ENCODE assay signal across 35 cellular contexts in the genomic region with DNA sequence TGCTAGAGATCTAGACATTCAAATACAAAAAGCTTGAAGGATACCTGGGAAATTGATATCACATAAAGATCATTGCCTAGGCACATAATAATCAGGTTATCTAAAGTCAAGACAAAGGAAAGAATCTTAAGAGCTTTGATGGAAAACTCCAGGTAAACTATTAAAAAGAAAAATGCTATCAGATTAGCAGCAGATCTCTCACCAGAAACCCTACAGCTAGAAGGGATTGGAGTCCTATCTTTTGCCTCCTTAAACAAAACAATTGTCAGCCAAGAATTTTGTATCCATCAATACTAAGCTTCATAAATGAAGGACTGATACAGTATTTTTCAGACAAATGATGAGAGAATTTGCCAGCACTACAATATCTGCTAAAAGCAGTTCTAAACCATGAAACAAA.
DNase-seq lines count a peak whose midpoint lies in the region; ATAC-seq and TF ChIP-seq lines count a peak whose summit lies in the region.
"Had no signal": no experiment of that assay in that cellular context is flagged by ENCODE, and none has a peak within 500 bp of the region (broad histone marks: within the 10 kb centered on the region; RNA-seq: fewer than 3 reads in every experiment).

No MANE protein-coding gene starts in this region.

- no peak overlapping the region for H3K18ac ChIP-seq in mesendoderm (ENCODE audit: low read length)

- H3K56ac ChIP-seq in mesendoderm (ENCODE audit: low read length), result no peak overlapping the region

- no peak overlapping the region for H2BK15ac ChIP-seq in mesendoderm (replicated peaks; ENCODE audit: low read depth)

- H3K27ac Mint-ChIP-seq in endodermal cell, result no peak overlapping the region
- H3K27ac Mint-ChIP-seq: B cell; CD14-positive monocyte; CD4-positive, alpha-beta memory T cell; CD4-positive, alpha-beta T cell; CD4-positive, CD25-positive, alpha-beta regulatory T cell; CD8-positive, alpha-beta memory T cell; CD8-positive, alpha-beta T cell had no signal

- no peak overlapping the region for H2AK5ac ChIP-seq in mesendoderm (ENCODE audit: low read length)

- H2BK120ac ChIP-seq in mesendoderm (ENCODE audit: low read depth, low read length), result no peak overlapping the region

- H3K4me1 ChIP-seq in HEK293 (ENCODE audit: control insufficient read depth, insufficient read depth, low read length) (no peaks in the 10 kb centered on the region), endodermal cell (ENCODE audit: control insufficient read depth, insufficient read depth, low read length) (peaks cover 5% of the 10 kb centered on the region), mesendoderm (ENCODE audit: control insufficient read depth, low read depth, low read length) (no peaks in the 10 kb centered on the region)
- H3K4me1 ChIP-seq: A549, BE2C, Caco-2 had no signal

- H3K36me3 ChIP-seq in HEK293 (ENCODE audit: control insufficient read depth in 2 of 2, insufficient read depth in 1 of 2, low read length in 2 of 2), result no peaks in the 10 kb centered on the region
- H3K36me3 ChIP-seq in endodermal cell (ENCODE audit: control insufficient read depth, insufficient read depth, low read length), result no peaks in the 10 kb centered on the region
- no peaks in the 10 kb centered on the region for H3K36me3 ChIP-seq in mesendoderm (ENCODE audit: control insufficient read depth, insufficient read depth, low read length)
- H3K36me3 ChIP-seq: BE2C; BLaER1; BLaER1 treated with 17β-estradiol and CSF1 and Interleukin-3, amounts not matched to agents 10 nM and 100 nM had no signal

- H3K79me1 ChIP-seq in mesendoderm (ENCODE audit: low read length), result no peaks in the 10 kb centered on the region

- DNase-seq in OCI-M1 (lab: John Stamatoyannopoulos, UW) (peak; percentile 3), endodermal cell (no peak), mesendoderm (peak; percentile 11), NOMO-1 (lab: John Stamatoyannopoulos, UW; ENCODE audit: unreplicated experiment in 2 of 2) (no peak), pons (ENCODE audit: low spot score) (no peak)
- DNase-seq: 8988T; ACHN; AML-193; BE2C; C1 segment of cervical spinal cord; Caco-2; Calu3; CD4-positive, alpha-beta memory T cell; CD4-positive, alpha-beta T cell; CD4-positive, CD25-positive, alpha-beta regulatory T cell; CD8-positive, alpha-beta memory T cell; CD8-positive, alpha-beta T cell; COR-L47; DMS 273 treated with DMSO at 0.1 percent for 48 hours; DMS153; DMS53; DMS79; DMS79 treated with DMSO at 0.1 percent for 48 hours; DND-41; EL had no signal

- H3K27me3 Mint-ChIP-seq in endodermal cell (ENCODE audit: insufficient read depth), result no peaks in the 10 kb centered on the region
- H3K27me3 Mint-ChIP-seq: B cell; CD4-positive, alpha-beta memory T cell; CD4-positive, alpha-beta T cell; CD4-positive, CD25-positive, alpha-beta regulatory T cell; CD8-positive, alpha-beta memory T cell had no signal

- CTCF ChIA-PET in HEK293 (lab: Yijun Ruan, JAX), result no interaction called here

- H3K9me3 Mint-ChIP-seq in endodermal cell, result peaks cover 45% of the 10 kb centered on the region

- H3K9ac ChIP-seq in endodermal cell (ENCODE audit: extremely low read depth, low read length, poor library complexity, severe bottlenecking) (no peak overlapping the region), mesendoderm (ENCODE audit: low read length) (no peak overlapping the region)
- H3K9ac ChIP-seq: BLaER1; BLaER1 treated with 17β-estradiol and CSF1 and Interleukin-3, amounts not matched to agents 10 nM and 100 nM had no signal

- no peak overlapping the region for H3K4me3 Mint-ChIP-seq in endodermal cell
- H3K4me3 Mint-ChIP-seq: B cell; CD14-positive monocyte; CD4-positive, alpha-beta memory T cell; CD4-positive, alpha-beta T cell; CD4-positive, CD25-positive, alpha-beta regulatory T cell; CD8-positive, alpha-beta memory T cell; CD8-positive, alpha-beta T cell had no signal

- TF ChIP-seq CTCF in HEK293 (tag by site-specific recombination; IDR thresholded peaks at IDR 0.05), result no peak
- no peak for TF ChIP-seq CTCF in endodermal cell (conservative IDR thresholded peaks at IDR 0.05)

- ATAC-seq in GM18867 (IDR thresholded peaks at IDR 0.05; ENCODE audit: unreplicated experiment), result no peak
- ATAC-seq in GM18502 (IDR thresholded peaks at IDR 0.05; ENCODE audit: poor library complexity, unreplicated experiment), result no peak
- ATAC-seq: A549; CD8-positive, alpha-beta T cell had no signal

- H4K8ac ChIP-seq in mesendoderm (ENCODE audit: low read depth, low read length), result no peak overlapping the region

- H3K4me1 Mint-ChIP-seq in endodermal cell, result peaks cover 14% of the 10 kb centered on the region
- H3K4me1 Mint-ChIP-seq: B cell; CD14-positive monocyte; CD4-positive, alpha-beta memory T cell; CD4-positive, CD25-positive, alpha-beta regulatory T cell; CD8-positive, alpha-beta memory T cell had no signal

- POLR2A ChIA-PET in HEK293 (lab: Yijun Ruan, JAX), result no interaction called here

- H3K4ac ChIP-seq in mesendoderm (ENCODE audit: low read depth, low read length), result no peak overlapping the region

- no peak overlapping the region for H3K23ac ChIP-seq in mesendoderm (ENCODE audit: low read length)

- H4K5ac ChIP-seq in mesendoderm (ENCODE audit: low read length), result no peak overlapping the region

- H3K27me3 ChIP-seq in endodermal cell (ENCODE audit: control insufficient read depth, insufficient read depth, low read length, poor library complexity, severe bottlenecking) (no peaks in the 10 kb centered on the region), mesendoderm (ENCODE audit: insufficient read depth, low read length, poor library complexity) (no peaks in the 10 kb centered on the region)
- H3K27me3 ChIP-seq: BE2C; BLaER1; BLaER1 treated with 17β-estradiol and CSF1 and Interleukin-3, amounts not matched to agents 10 nM and 100 nM had no signal

- no peaks in the 10 kb centered on the region for H3K79me2 ChIP-seq in mesendoderm (ENCODE audit: control insufficient read depth, insufficient read depth, low read length)

- no peak overlapping the region for H3K4me2 ChIP-seq in mesendoderm (ENCODE audit: low read length)
- H3K4me2 ChIP-seq: A549; BLaER1; BLaER1 treated with 17β-estradiol and CSF1 and Interleukin-3, amounts not matched to agents 10 nM and 100 nM had no signal

- no peaks in the 10 kb centered on the region for H3K9me3 ChIP-seq in HEK293 (ENCODE audit: control insufficient read depth, insufficient read depth, low read depth, low read length)
- peaks cover 42% of the 10 kb centered on the region for H3K9me3 ChIP-seq in endodermal cell (ENCODE audit: control insufficient read depth, low read length)
- H3K9me3 ChIP-seq: A549, BE2C had no signal

- no peak overlapping the region for H3K27ac ChIP-seq in HEK293 (ENCODE audit: extremely low read depth, low read depth, low read length)
- H3K27ac ChIP-seq in endodermal cell (ENCODE audit: low read depth, low read length), result no peak overlapping the region
- no peak overlapping the region for H3K27ac ChIP-seq in mesendoderm (ENCODE audit: low read depth, low read length)
- H3K27ac ChIP-seq: 22Rv1; A549; BLaER1; BLaER1 treated with 17β-estradiol and CSF1 and Interleukin-3, amounts not matched to agents 10 nM and 100 nM; C4-2B had no signal

- H3K4me3 ChIP-seq in HEK293 (ENCODE audit: low read depth, low read length) (no peak overlapping the region), endodermal cell (ENCODE audit: low read length) (peak overlapping the region; percentile 5), mesendoderm (ENCODE audit: low read length) (no peak overlapping the region)
- H3K4me3 ChIP-seq: A549; BLaER1; BLaER1 treated with 17β-estradiol and CSF1 and Interleukin-3, amounts not matched to agents 10 nM and 100 nM had no signal

- H3K36me3 Mint-ChIP-seq in endodermal cell (ENCODE audit: low read depth), result peaks cover 8% of the 10 kb centered on the region
- H3K36me3 Mint-ChIP-seq: CD14-positive monocyte; CD4-positive, CD25-positive, alpha-beta regulatory T cell; CD8-positive, alpha-beta memory T cell; CD8-positive, alpha-beta T cell had no signal

- H2BK5ac ChIP-seq in mesendoderm (ENCODE audit: low read length), result no peak overlapping the region

TF ChIP-seq in HEK293, 187 proteins besides CTCF, POLR2A, EP300 and RAD21:
- TF ChIP-seq ZNF639 (tag by site-specific recombination; IDR thresholded peaks at IDR 0.05) (no peak), ZBTB1 (tag by site-specific recombination; IDR thresholded peaks at IDR 0.05) (no peak), ZNF146 (tag by site-specific recombination; IDR thresholded peaks at IDR 0.05) (no peak), ZNF768 (tag by site-specific recombination; IDR thresholded peaks at IDR 0.05) (no peak), ZNF23 (tag by site-specific recombination; IDR thresholded peaks at IDR 0.05; ENCODE audit: borderline replicate concordance) (no peak), TRIM28 (IDR thresholded peaks at IDR 0.05; ENCODE audit: borderline replicate concordance, low read length) (peak; percentile 67; the same call in 1 of the 2 replicates), SETDB1 (IDR thresholded peaks at IDR 0.05; ENCODE audit: insufficient read length, low read length) (peak; percentile 94), KLF10 (tag by site-specific recombination; IDR thresholded peaks at IDR 0.05) (no peak)

Comparison
In these comparisons a context has a peak if more than half of its experiments do, and no peak if none do; other contexts are left out.
1. DNase-seq: peak in OCI-M1 (single experiment) and mesendoderm (single experiment); none in endodermal cell (single experiment), NOMO-1 (0 of 2) and pons (single experiment).